8 cellular contexts compared by ENCODE assay signal in the genomic region with DNA sequence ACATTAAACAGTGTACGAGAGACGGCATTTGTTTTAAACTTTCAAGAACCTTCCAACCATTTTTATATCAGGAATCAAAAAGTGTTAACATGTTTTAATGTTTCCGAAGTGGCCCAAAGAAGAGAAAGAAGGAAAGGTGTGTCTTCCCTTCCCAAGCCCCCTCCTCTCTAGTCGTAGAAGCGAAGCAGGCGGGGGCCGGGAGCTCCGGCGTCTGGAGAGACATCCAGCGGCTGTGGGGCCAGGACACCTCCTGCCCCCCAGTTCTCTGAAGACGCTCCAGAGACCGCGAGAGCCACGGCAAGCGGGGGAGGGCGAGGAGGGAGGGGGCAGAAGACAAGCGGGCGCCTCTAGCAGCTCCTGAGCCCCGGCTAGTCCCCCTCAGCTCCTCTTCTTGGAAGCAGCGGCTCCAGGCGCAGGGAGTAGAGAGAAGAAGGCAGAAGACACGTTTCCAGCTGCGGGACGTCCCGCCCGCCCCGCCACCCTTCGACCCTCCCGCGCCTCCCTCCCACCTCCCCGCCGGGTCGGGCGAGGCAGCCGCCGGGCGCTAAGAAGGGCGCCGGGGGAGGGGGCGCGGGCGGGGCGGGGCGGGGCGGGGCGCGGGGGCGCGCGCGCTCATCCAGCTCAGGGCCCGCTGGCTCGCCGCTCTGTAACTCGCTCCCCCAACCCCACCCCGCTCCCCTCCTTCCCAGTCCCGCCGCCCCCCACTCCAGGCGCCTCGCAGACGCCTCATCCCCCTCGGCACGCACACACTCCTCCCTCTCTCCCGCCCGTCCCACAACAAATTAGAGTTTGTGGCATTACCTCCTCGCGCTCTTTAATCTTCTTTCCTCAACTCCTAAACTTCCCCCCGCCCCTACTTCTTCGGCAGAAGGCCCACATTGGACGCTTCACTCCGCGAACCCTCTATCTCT. TPM values are rescaled to one million over a fixed set of nuclear protein-coding genes. Genes with fewer than 3 reads are reported as not detected.
DNase-seq lines count a peak whose midpoint lies in the region; ATAC-seq and TF ChIP-seq lines count a peak whose summit lies in the region.

A gene (minus strand): TSS at position 871 of the 911 bp plus-strand sequence.

- H3K27me3 Mint-ChIP-seq in activated T-helper 1 cell treated with anti-CD3 and anti-CD28 coated beads, Interleukin-12 subunit alpha, Interleukin-12 subunit beta, Interleukin-2, Interleukin-4 antibody, amounts not matched to agents 30 ng/mL and 10 ng/mL and 1 ng/mL, durations not matched to agents 14 hours and 24 hours and 36 hours (ENCODE audit: insufficient read depth): no peaks in the 10 kb centered on the region
- no peaks in the 10 kb centered on the region for H3K27me3 Mint-ChIP-seq in natural killer cell (ENCODE audit: low read depth in 2 of 2)

- H3K4me2 ChIP-seq in BLaER1 treated with 17β-estradiol and CSF1 and Interleukin-3, amounts not matched to agents 10 nM and 100 nM: peak within 1 kb of the TSS; percentile 79 to 94 (median 87)
- peak within 1 kb of the TSS; percentile 73 for H3K4me2 ChIP-seq in fibroblast of lung (ENCODE audit: extremely low read depth, insufficient read depth, low read length)

- DNase-seq in Peyer's patch (peak; percentile 60 to 87 (median 81)), fibroblast of lung (ENCODE audit: low read depth in 2 of 2) (peak; percentile 74 to 84), natural killer cell (peak; percentile 67)
- DNase-seq in activated T-helper 1 cell treated with anti-CD3 and anti-CD28 coated beads, Interleukin-12 subunit alpha, Interleukin-12 subunit beta, Interleukin-2, Interleukin-4 antibody, amounts not matched to agents 30 ng/mL and 10 ng/mL and 1 ng/mL, durations not matched to agents 14 hours and 24 hours and 36 hours (ENCODE audit: low spot score): peak; percentile 50
- DNase-seq in stimulated activated naive CD8-positive, alpha-beta T cell treated with anti-CD3 and anti-CD28 coated beads, Interleukin-15, Interleukin-2, amounts not matched to agents 100 U/mL and 50 U/mL, for 24 hours: peak; percentile 73

- H4K20me1 ChIP-seq in BLaER1 treated with 17β-estradiol and CSF1 and Interleukin-3, amounts not matched to agents 10 nM and 100 nM: no peaks in the 10 kb centered on the region; a peak in 1 of 22 replicates
- no peaks in the 10 kb centered on the region for H4K20me1 ChIP-seq in fibroblast of lung (ENCODE audit: control insufficient read depth, extremely low read depth, insufficient read depth, low read length)

- peaks cover 7 to 28% (median 20%) of the 10 kb centered on the region in 10 experiments; a peak in 18 of 20 replicates for H3K4me1 ChIP-seq in BLaER1 treated with 17β-estradiol and CSF1 and Interleukin-3, amounts not matched to agents 10 nM and 100 nM
- H3K4me1 ChIP-seq in Peyer's patch: peaks cover 0 to 12% (median 0%) of the 10 kb centered on the region in 4 donors
- H3K4me1 ChIP-seq in fibroblast of lung (ENCODE audit: control insufficient read depth, extremely low read depth, insufficient read depth, low read length): no peaks in the 10 kb centered on the region

- H2AFZ ChIP-seq in fibroblast of lung (ENCODE audit: low read length): peak within 1 kb of the TSS; percentile 76

- H3K9me3 Mint-ChIP-seq in activated T-helper 1 cell treated with anti-CD3 and anti-CD28 coated beads, Interleukin-12 subunit alpha, Interleukin-12 subunit beta, Interleukin-2, Interleukin-4 antibody, amounts not matched to agents 30 ng/mL and 10 ng/mL and 1 ng/mL, durations not matched to agents 14 hours and 24 hours and 36 hours: no peaks in the 10 kb centered on the region
- H3K9me3 Mint-ChIP-seq in natural killer cell: no peaks in the 10 kb centered on the region

- H3K36me3 Mint-ChIP-seq in activated T-helper 1 cell treated with anti-CD3 and anti-CD28 coated beads, Interleukin-12 subunit alpha, Interleukin-12 subunit beta, Interleukin-2, Interleukin-4 antibody, amounts not matched to agents 30 ng/mL and 10 ng/mL and 1 ng/mL, durations not matched to agents 14 hours and 24 hours and 36 hours (ENCODE audit: low read depth): peaks cover 5% of the 10 kb centered on the region
- no peaks in the 10 kb centered on the region for H3K36me3 Mint-ChIP-seq in natural killer cell

- H3K4me1 Mint-ChIP-seq in activated T-helper 1 cell treated with anti-CD3 and anti-CD28 coated beads, Interleukin-12 subunit alpha, Interleukin-12 subunit beta, Interleukin-2, Interleukin-4 antibody, amounts not matched to agents 30 ng/mL and 10 ng/mL and 1 ng/mL, durations not matched to agents 14 hours and 24 hours and 36 hours (ENCODE audit: low read depth): peaks cover 16% of the 10 kb centered on the region
- H3K4me1 Mint-ChIP-seq in natural killer cell: peaks cover 18 to 19% of the 10 kb centered on the region in 2 donors

- no peaks in the 10 kb centered on the region for H3K9me3 ChIP-seq in BLaER1 treated with 17β-estradiol and CSF1 and Interleukin-3, amounts not matched to agents 10 nM and 100 nM (replicated peaks in 1 of 11)
- no peaks in the 10 kb centered on the region for H3K9me3 ChIP-seq in Peyer's patch
- no peaks in the 10 kb centered on the region for H3K9me3 ChIP-seq in fibroblast of lung (ENCODE audit: control insufficient read depth, insufficient read depth, low read depth, low read length)

- no peaks in the 10 kb centered on the region for H3K79me2 ChIP-seq in fibroblast of lung (ENCODE audit: control insufficient read depth, insufficient read depth, low read length)

- intact Hi-C loops in activated T-helper 1 cell treated with anti-CD3 and anti-CD28 coated beads, Interleukin-12 subunit alpha, Interleukin-12 subunit beta, Interleukin-2, Interleukin-4 antibody, amounts not matched to agents 30 ng/mL and 10 ng/mL and 1 ng/mL, durations not matched to agents 14 hours and 24 hours and 36 hours (cut with micrococcal nuclease): loop anchor here (1.0 to 10.0 kb wide), 12 partner anchors 19 to 1612 kb away; a partner anchor contains a TSS
- intact Hi-C loops in natural killer cell (cut with micrococcal nuclease): loop anchor here (1.0 to 5.0 kb wide), 9 partner anchors 19 to 1449 kb away; a partner anchor contains a TSS

- H3K36me3 ChIP-seq in BLaER1 treated with 17β-estradiol and CSF1 and Interleukin-3, amounts not matched to agents 10 nM and 100 nM: no peaks in the 10 kb centered on the region
- H3K36me3 ChIP-seq in Peyer's patch: no peaks in the 10 kb centered on the region
- no peaks in the 10 kb centered on the region for H3K36me3 ChIP-seq in fibroblast of lung (ENCODE audit: control insufficient read depth, insufficient read depth, low read length)

- TF ChIP-seq CTCF in Peyer's patch (IDR thresholded peaks at IDR 0.05) (no peak), fibroblast of lung (conservative IDR thresholded peaks at IDR 0.05 in 1 of 2, IDR thresholded peaks at IDR 0.05 in 1 of 2; ENCODE audit: low read depth in 1 of 2, low read length in 2 of 2) (no peak), natural killer cell (IDR thresholded peaks at IDR 0.05) (no peak)

- H3K27ac Mint-ChIP-seq in activated T-helper 1 cell treated with anti-CD3 and anti-CD28 coated beads, Interleukin-12 subunit alpha, Interleukin-12 subunit beta, Interleukin-2, Interleukin-4 antibody, amounts not matched to agents 30 ng/mL and 10 ng/mL and 1 ng/mL, durations not matched to agents 14 hours and 24 hours and 36 hours: peak within 1 kb of the TSS; percentile 98
- peak within 1 kb of the TSS; percentile 90 to 99 for H3K27ac Mint-ChIP-seq in natural killer cell

- peak within 1 kb of the TSS; percentile 85 to 96 (median 93) for H3K27ac ChIP-seq in BLaER1 treated with 17β-estradiol and CSF1 and Interleukin-3, amounts not matched to agents 10 nM and 100 nM
- peak within 1 kb of the TSS; percentile 93 to 100 (median 97) for H3K27ac ChIP-seq in Peyer's patch
- peak within 1 kb of the TSS; percentile 90 for H3K27ac ChIP-seq in fibroblast of lung (ENCODE audit: insufficient read depth, low read length)

- peak; percentile 21 for ATAC-seq in GM19372 (IDR thresholded peaks at IDR 0.05; ENCODE audit: low read depth, unreplicated experiment)
- ATAC-seq in HG03565 (IDR thresholded peaks at IDR 0.05; ENCODE audit: unreplicated experiment): peak; percentile 8
- ATAC-seq in natural killer cell: peak; percentile 19 to 40 (median 20)
- ATAC-seq in stimulated activated naive CD8-positive, alpha-beta T cell treated with anti-CD3 and anti-CD28 coated beads, Interleukin-15, Interleukin-2, amounts not matched to agents 100 U/mL and 50 U/mL, for 24 hours: peak; percentile 19

- peak within 1 kb of the TSS; percentile 77 to 94 (median 86) for H3K4me3 ChIP-seq in BLaER1 treated with 17β-estradiol and CSF1 and Interleukin-3, amounts not matched to agents 10 nM and 100 nM
- H3K4me3 ChIP-seq in Peyer's patch (peak within 1 kb of the TSS; percentile 77 to 84 (median 80)), fibroblast of lung (replicated peaks in 1 of 4; ENCODE audit: control extremely low read depth in 1 of 4, insufficient read depth in 1 of 4, low read depth in 3 of 4, low read length in 4 of 4) (peak within 1 kb of the TSS; percentile 61 to 82 (median 70))

- no peaks in the 10 kb centered on the region for H3K27me3 ChIP-seq in BLaER1 treated with 17β-estradiol and CSF1 and Interleukin-3, amounts not matched to agents 10 nM and 100 nM
- H3K27me3 ChIP-seq in Peyer's patch (no peaks in the 10 kb centered on the region), fibroblast of lung (ENCODE audit: control insufficient read depth, insufficient read depth, low read length) (no peaks in the 10 kb centered on the region)

- H3K9ac ChIP-seq in BLaER1 treated with 17β-estradiol and CSF1 and Interleukin-3, amounts not matched to agents 10 nM and 100 nM: peak within 1 kb of the TSS; percentile 90 to 98 (median 94)
- H3K9ac ChIP-seq in fibroblast of lung (ENCODE audit: insufficient read depth, low read length): peak within 1 kb of the TSS; percentile 88

- H3K4me3 Mint-ChIP-seq in activated T-helper 1 cell treated with anti-CD3 and anti-CD28 coated beads, Interleukin-12 subunit alpha, Interleukin-12 subunit beta, Interleukin-2, Interleukin-4 antibody, amounts not matched to agents 30 ng/mL and 10 ng/mL and 1 ng/mL, durations not matched to agents 14 hours and 24 hours and 36 hours: peak within 1 kb of the TSS; percentile 96
- H3K4me3 Mint-ChIP-seq in natural killer cell: peak within 1 kb of the TSS; percentile 94

- peak; percentile 14 to 42 for TF ChIP-seq POLR2A in Peyer's patch (IDR thresholded peaks at IDR 0.05)

RNA-seq across cellular contexts. Expression of the gene that starts here (rescaled TPM):
- total RNA-seq in Peyer's patch (100 to 1,000 TPM in 1 of 4 donors, 10 to 100 TPM in 3; 19.6 to 135 (median 57.2) TPM), fibroblast of lung (13.4 and 22.5 TPM in 2 replicates), natural killer cell (10 to 100 TPM; 52.7 to 58.3 (median 55.9) TPM)
- 3.4 and 4.1 TPM in 2 replicates for total RNA-seq in activated T-helper 1 cell treated with anti-CD3 and anti-CD28 coated beads, Interleukin-12 subunit alpha, Interleukin-12 subunit beta, Interleukin-2, Interleukin-4 antibody, amounts not matched to agents 30 ng/mL and 10 ng/mL and 1 ng/mL, durations not matched to agents 14 hours and 24 hours and 36 hours
- polyA plus RNA-seq in fibroblast of lung: 3.7 and 4.0 TPM in 2 replicates
- polyA plus RNA-seq in fibroblast of lung (2012): 1.3 and 2.5 TPM in 2 replicates
- polyA minus RNA-seq in fibroblast of lung (ENCODE audit: low replicate concordance): 37.3 and 37.9 TPM in 2 replicates

Comparison
In these comparisons a context has a peak if more than half of its experiments do, and no peak if none do; other contexts are left out.
1. Peak in every context shown above with its lines: DNase-seq, ATAC-seq, H3K4me3 ChIP-seq and H3K27ac ChIP-seq.